18 cellular contexts compared by ENCODE assay signal in the genomic region with DNA sequence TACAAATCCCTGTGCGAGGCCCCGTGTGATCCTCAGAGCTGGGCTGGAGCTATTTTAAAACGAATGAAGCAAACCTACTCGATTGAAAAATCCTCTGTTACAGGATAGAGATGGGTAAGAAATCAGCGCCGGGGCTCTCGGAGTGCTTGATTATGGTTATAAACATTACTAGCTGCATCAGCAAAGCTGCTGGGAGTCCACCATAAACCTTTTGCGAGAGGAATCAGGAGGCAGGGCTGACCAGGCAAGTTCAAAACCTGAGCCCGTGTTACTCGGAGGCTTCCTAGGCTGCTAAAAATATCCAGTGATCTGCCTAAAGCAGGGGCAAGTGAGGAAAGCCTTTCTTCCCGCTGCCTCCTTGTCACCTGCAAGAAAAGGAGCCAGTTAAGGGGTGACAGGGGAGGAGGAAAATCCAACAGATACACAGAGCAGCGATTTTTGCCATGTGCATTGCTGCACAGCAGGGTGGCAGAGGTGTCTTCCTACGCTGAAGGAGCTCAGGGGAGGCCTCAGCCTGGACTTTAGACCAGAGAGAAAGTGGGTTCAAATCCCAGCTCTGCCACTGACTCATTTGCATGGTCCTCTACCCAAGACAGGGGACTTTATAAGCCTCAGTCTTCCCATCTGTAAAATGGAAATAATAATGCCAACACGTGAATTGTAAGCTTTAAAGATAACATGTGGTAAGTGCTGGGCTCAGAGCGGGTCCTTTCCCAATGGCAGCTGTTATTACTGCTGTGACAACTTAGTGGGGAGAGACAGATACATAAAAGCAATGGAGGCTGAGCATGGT.
DNase-seq lines count a peak whose midpoint lies in the region; ATAC-seq, FAIRE-seq and TF ChIP-seq lines count a peak whose summit lies in the region.
"Had no signal": no experiment of that assay in that cellular context is flagged by ENCODE, and none has a peak within 500 bp of the region (broad histone marks: within the 10 kb centered on the region; RNA-seq: fewer than 3 reads in every experiment).

No MANE protein-coding gene starts in this region.

- H3K27ac Mint-ChIP-seq in activated T-helper 2 cell treated with anti-CD3 and anti-CD28 coated beads, Interferon-gamma antibody, Interleukin-2, Interleukin-4, amounts not matched to agents 10 μg/mL and 5 μg/mL and 100 μg/mL, durations not matched to agents 14 hours and 24 hours and 36 hours: no peak overlapping the region
- H3K27ac Mint-ChIP-seq: HFFc6 had no signal

- no peak overlapping the region for H3K4me3 Mint-ChIP-seq in activated T-helper 2 cell treated with anti-CD3 and anti-CD28 coated beads, Interferon-gamma antibody, Interleukin-2, Interleukin-4, amounts not matched to agents 10 μg/mL and 5 μg/mL and 100 μg/mL, durations not matched to agents 14 hours and 24 hours and 36 hours (ENCODE audit: low read depth)
- H3K4me3 Mint-ChIP-seq: HFFc6 had no signal

- no peak for TF ChIP-seq CTCF in HepG2 (CRISPR knock-in tag; IDR thresholded peaks at IDR 0.05)
- no peak for TF ChIP-seq CTCF in right lobe of liver (IDR thresholded peaks at IDR 0.05)
- no peak for TF ChIP-seq CTCF in neural cell (IDR thresholded peaks at IDR 0.05; ENCODE audit: poor library complexity, severe bottlenecking)

- 45% methylated on average over 15 of the region's 15 CpGs for WGBS in HepG2 (ENCODE audit: low lambda C conversion rate)
- 74% methylated on average over 13 of the region's 15 CpGs for WGBS in right lobe of liver (ENCODE audit: insufficient coverage, low coverage, low lambda C conversion rate, missing lambda C conversion rate)

- no peak for FAIRE-seq in HepG2 (lab: Jason Lieb, UNC)
- FAIRE-seq: A549 had no signal

- H2AFZ ChIP-seq in HepG2 (ENCODE audit: low read length) (no peak overlapping the region), neural cell (ENCODE audit: low read depth, low read length) (peak overlapping the region; percentile 46)

- H3K9me3 ChIP-seq in HepG2 (ENCODE audit: low read length) (0 out of 2 replicates have a peak, but pooled peaks cover 7% of the 10 kb centered on the region), right lobe of liver (no peaks in the 10 kb centered on the region), neural cell (ENCODE audit: low read length) (peaks cover 6% of the 10 kb centered on the region)

- H3K27me3 ChIP-seq in HepG2 (ENCODE audit: control insufficient read depth in 1 of 2, insufficient read depth in 2 of 2, low read length in 2 of 2) (0 out of 5 replicates have a peak, but pooled peaks cover 1 to 7% of the 10 kb centered on the region in 2 experiments), right lobe of liver (no peaks in the 10 kb centered on the region), neural cell (ENCODE audit: insufficient read depth, low read depth, low read length) (peaks cover 48% of the 10 kb centered on the region)

- no peak overlapping the region for H3K9ac ChIP-seq in HepG2 (ENCODE audit: insufficient read depth, low read depth, low read length)
- H3K9ac ChIP-seq in neural cell (ENCODE audit: low read length): peak overlapping the region; percentile 58
- H3K9ac ChIP-seq: KMS-11 had no signal

- CTCF ChIA-PET in HepG2 (lab: Yijun Ruan, JAX; ENCODE audit: low intra/inter-chr PET ratio, low total read pairs): no interaction called here

- H3K36me3 ChIP-seq in HepG2 (replicated peaks in 1 of 2; ENCODE audit: control insufficient read depth in 1 of 2, insufficient read depth in 2 of 2, low read length in 2 of 2): no peaks in the 10 kb centered on the region
- H3K36me3 ChIP-seq in right lobe of liver: no peaks in the 10 kb centered on the region
- H3K36me3 ChIP-seq in neural cell (ENCODE audit: insufficient read depth, low read length): no peaks in the 10 kb centered on the region

- H3K9me3 Mint-ChIP-seq in activated T-helper 2 cell treated with anti-CD3 and anti-CD28 coated beads, Interferon-gamma antibody, Interleukin-2, Interleukin-4, amounts not matched to agents 10 μg/mL and 5 μg/mL and 100 μg/mL, durations not matched to agents 14 hours and 24 hours and 36 hours: peaks cover 13% of the 10 kb centered on the region

- H3K27me3 Mint-ChIP-seq in activated T-helper 2 cell treated with anti-CD3 and anti-CD28 coated beads, Interferon-gamma antibody, Interleukin-2, Interleukin-4, amounts not matched to agents 10 μg/mL and 5 μg/mL and 100 μg/mL, durations not matched to agents 14 hours and 24 hours and 36 hours (ENCODE audit: low read depth): peaks cover 10% of the 10 kb centered on the region

- TF ChIP-seq RAD21 in HepG2 (CRISPR knock-in tag; IDR thresholded peaks at IDR 0.05) (no peak), neural cell (conservative IDR thresholded peaks at IDR 0.05) (no peak)

- intact Hi-C loops in HepG2 (cut with micrococcal nuclease; ENCODE audit: unreplicated experiment) (no loop called here), right lobe of liver (cut with DNase I) (no loop called here)
- intact Hi-C loops in activated T-helper 2 cell treated with anti-CD3 and anti-CD28 coated beads, Interferon-gamma antibody, Interleukin-2, Interleukin-4, amounts not matched to agents 10 μg/mL and 5 μg/mL and 100 μg/mL, durations not matched to agents 14 hours and 24 hours and 36 hours (cut with micrococcal nuclease): no loop called here

- no peaks in the 10 kb centered on the region; the same call in 1 of the 2 replicates for H4K20me1 ChIP-seq in HepG2 (ENCODE audit: insufficient read depth, low read length)
- H4K20me1 ChIP-seq in neural cell (ENCODE audit: insufficient read depth): no peaks in the 10 kb centered on the region

- no peaks in the 10 kb centered on the region for H3K36me3 Mint-ChIP-seq in activated T-helper 2 cell treated with anti-CD3 and anti-CD28 coated beads, Interferon-gamma antibody, Interleukin-2, Interleukin-4, amounts not matched to agents 10 μg/mL and 5 μg/mL and 100 μg/mL, durations not matched to agents 14 hours and 24 hours and 36 hours (ENCODE audit: low read depth)

- H3K4me1 Mint-ChIP-seq in activated T-helper 2 cell treated with anti-CD3 and anti-CD28 coated beads, Interferon-gamma antibody, Interleukin-2, Interleukin-4, amounts not matched to agents 10 μg/mL and 5 μg/mL and 100 μg/mL, durations not matched to agents 14 hours and 24 hours and 36 hours (ENCODE audit: low read depth): no peaks in the 10 kb centered on the region

- DNase-seq in HepG2 (ENCODE audit: low spot score) (no peak), right lobe of liver (no peak), cerebellar cortex (ENCODE audit: low spot score) (peak; percentile 59), EL (no peak)
- no peak for DNase-seq in activated T-helper 2 cell treated with anti-CD3 and anti-CD28 coated beads, Interferon-gamma antibody, Interleukin-2, Interleukin-4, amounts not matched to agents 10 μg/mL and 5 μg/mL and 100 μg/mL, durations not matched to agents 14 hours and 24 hours and 36 hours (ENCODE audit: low spot score)
- DNase-seq in central memory CD4-positive, alpha-beta T cell: no peak
- DNase-seq: AML-193, DMS79, GDM1, GOT3, HFFc6, NCI-H1092, NCI-H345, PC-3 had no signal

- ATAC-seq in HepG2: no peak
- ATAC-seq in right lobe of liver: no peak
- ATAC-seq: PC-3 had no signal

- H3K4me1 ChIP-seq in HepG2 (ENCODE audit: insufficient read depth, low read length) (peaks cover 17% of the 10 kb centered on the region), right lobe of liver (peaks cover 0 to under 1% (median 0%) of the 10 kb centered on the region in 4 donors)

- H3K4me2 ChIP-seq in HepG2 (ENCODE audit: low read depth, low read length) (no peak overlapping the region), neural cell (ENCODE audit: low read length) (no peak overlapping the region)
- H3K4me2 ChIP-seq: KMS-11 had no signal

- TF ChIP-seq POLR2A in HepG2 (IDR thresholded peaks at IDR 0.05; ENCODE audit: insufficient read depth in 1 of 2, low read depth in 2 of 2, low read length in 2 of 2) (no peak), right lobe of liver (IDR thresholded peaks at IDR 0.05) (no peak)

- TF ChIP-seq EP300 in HepG2 (IDR thresholded peaks at IDR 0.05; ENCODE audit: low read depth in 2 of 2, low read length in 2 of 2): no peak
- no peak for TF ChIP-seq EP300 in HepG2 (CRISPR knock-in tag; IDR thresholded peaks at IDR 0.05; ENCODE audit: borderline replicate concordance)
- no peak for TF ChIP-seq EP300 in neural cell (conservative IDR thresholded peaks at IDR 0.05; ENCODE audit: poor library complexity, severe bottlenecking)

- H3K79me2 ChIP-seq in HepG2 (ENCODE audit: insufficient read depth, low read length): no peaks in the 10 kb centered on the region
- no peaks in the 10 kb centered on the region for H3K79me2 ChIP-seq in neural cell (replicated peaks; ENCODE audit: insufficient read depth, low read length)

- H3K27ac ChIP-seq in HepG2 (ENCODE audit: extremely low read length, insufficient read depth, low read length) (no peak overlapping the region), right lobe of liver (no peak overlapping the region), neural cell (ENCODE audit: low read length) (peak overlapping the region; percentile 81)
- H3K27ac ChIP-seq: A549, HL-60, KMS-11 had no signal

- in situ Hi-C loops in HepG2 (cut with HindIII; ENCODE audit: extremely low pct_ligation_motif_present, low pct_unique_long_range_greater_than_20kb): no loop called here

- H3F3A ChIP-seq in neural cell (ENCODE audit: insufficient read depth, low read length, poor library complexity, severe bottlenecking): no peaks in the 10 kb centered on the region

- no peaks in the 10 kb centered on the region for H3K9me2 ChIP-seq in neural cell (ENCODE audit: insufficient read depth, low read length)

- POLR2A ChIA-PET in HepG2 (lab: Yijun Ruan, JAX): interaction anchor here (0.5 kb wide), 1 partner anchor 54 kb away, joined by 3 read pairs; no protein-coding TSS in a partner anchor

- BruUV-seq in HepG2 (replicated peaks; lab: Mats Ljungman, UMichigan): no TSS peak

- H3K4me3 ChIP-seq in HepG2 (replicated peaks in 1 of 3; ENCODE audit: insufficient read depth in 1 of 3, low read depth in 2 of 3, low read length in 3 of 3) (no peak overlapping the region), right lobe of liver (no peak overlapping the region), neural cell (ENCODE audit: low read length) (peak overlapping the region; percentile 20)
- H3K4me3 ChIP-seq: A549 had no signal

TF ChIP-seq in HepG2, 621 proteins besides CTCF, POLR2A, EP300 and RAD21:
- TF ChIP-seq ZNF644 (CRISPR knock-in tag; IDR thresholded peaks at IDR 0.05; ENCODE audit: low read depth): no peak
- TF ChIP-seq ZNF629 (CRISPR knock-in tag; conservative IDR thresholded peaks at IDR 0.05): peak; percentile 76
- TF ChIP-seq HNRNPUL1 (IDR thresholded peaks at IDR 0.05; ENCODE audit: low read depth, low read length): no peak
TF ChIP-seq in HepG2: peak in this region for 1.

TF ChIP-seq in neural cell, 6 proteins besides CTCF, POLR2A, EP300 and RAD21 (continues in another document):
- no peak for TF ChIP-seq SMC3 (conservative IDR thresholded peaks at IDR 0.05; ENCODE audit: poor library complexity)
